ENCODE assay signal across 10 cellular contexts in genomic region chr2:9138507-9139085, GRCh38.
DNase-seq lines count a peak whose midpoint lies in the region; ATAC-seq and TF ChIP-seq lines count a peak whose summit lies in the region.
"Had no signal": no experiment of that assay in that cellular context is flagged by ENCODE, and none has a peak within 500 bp of the region (broad histone marks: within the 10 kb centered on the region; RNA-seq: fewer than 3 reads in every experiment).

No MANE protein-coding gene starts in this region.

- no peaks in the 10 kb centered on the region for H3K36me3 Mint-ChIP-seq in immature natural killer cell
- H3K36me3 Mint-ChIP-seq: activated naive CD4-positive, alpha-beta T cell treated with anti-CD3 and anti-CD28 coated beads, Interleukin-2, amount 50 U/mL, for 24 hours had no signal

- H3K4me3 ChIP-seq in HL-60 (replicated peaks; ENCODE audit: insufficient read depth, low read length) (no peak overlapping the region), neural cell (ENCODE audit: low read length) (no peak overlapping the region)
- H3K4me3 ChIP-seq: psoas muscle had no signal

- H3F3A ChIP-seq in neural cell (ENCODE audit: insufficient read depth, low read length, poor library complexity, severe bottlenecking): peaks cover 4% of the 10 kb centered on the region

- DNase-seq in ELR (ENCODE audit: low read depth) (peak; percentile 31), HL-60 (ENCODE audit: low read depth in 1 of 2, low spot score in 1 of 2) (no peak), ecto neural progenitor cell (ENCODE audit: low spot score) (peak; percentile 76), immature natural killer cell (no peak), Ammon's horn (ENCODE audit: low spot score) (no peak)
- DNase-seq: NCI-H1092, psoas muscle had no signal

- TF ChIP-seq CTCF in HL-60 (IDR thresholded peaks at IDR 0.05; ENCODE audit: insufficient read depth, low read length): peak; percentile 37
- peak; percentile 54 for TF ChIP-seq CTCF in neural cell (IDR thresholded peaks at IDR 0.05; ENCODE audit: poor library complexity, severe bottlenecking)

- peaks cover 0 to 3% (median 0%) of the 10 kb centered on the region in 6 donors for H3K9me3 Mint-ChIP-seq in immature natural killer cell

- H3K79me2 ChIP-seq in neural cell (replicated peaks; ENCODE audit: insufficient read depth, low read length): no peaks in the 10 kb centered on the region

- H3K4me2 ChIP-seq in neural cell (ENCODE audit: low read length): no peak overlapping the region

- no peaks in the 10 kb centered on the region for H3K9me3 ChIP-seq in neural cell (ENCODE audit: low read length)
- H3K9me3 ChIP-seq: psoas muscle had no signal

- TF ChIP-seq EP300 in neural cell (conservative IDR thresholded peaks at IDR 0.05; ENCODE audit: poor library complexity, severe bottlenecking): no peak

- no peak overlapping the region for H3K9ac ChIP-seq in neural cell (ENCODE audit: low read length)

- H3K27me3 Mint-ChIP-seq in immature natural killer cell (ENCODE audit: low read depth in 3 of 3): peaks cover 3 to 6% (median 6%) of the 10 kb centered on the region in 3 donors

- H3K27ac ChIP-seq in HL-60 (replicated peaks): no peak overlapping the region
- no peak overlapping the region for H3K27ac ChIP-seq in neural cell (ENCODE audit: low read length)
- H3K27ac ChIP-seq: psoas muscle had no signal

- no peak overlapping the region for H2AFZ ChIP-seq in neural cell (ENCODE audit: low read depth, low read length)

- H3K27me3 ChIP-seq in HL-60 (ENCODE audit: insufficient read depth, poor library complexity, severe bottlenecking) (peaks cover 3% of the 10 kb centered on the region), neural cell (ENCODE audit: insufficient read depth, low read depth, low read length) (peaks cover 3% of the 10 kb centered on the region)

- no peak overlapping the region for H3K27ac Mint-ChIP-seq in immature natural killer cell
- H3K27ac Mint-ChIP-seq: activated naive CD4-positive, alpha-beta T cell treated with anti-CD3 and anti-CD28 coated beads, Interleukin-2, amount 50 U/mL, for 24 hours had no signal

- H3K36me3 ChIP-seq in neural cell (ENCODE audit: insufficient read depth, low read length): no peaks in the 10 kb centered on the region

- H3K4me1 Mint-ChIP-seq in immature natural killer cell: peaks cover 0 to 2% of the 10 kb centered on the region in 2 donors
- H3K4me1 Mint-ChIP-seq: activated naive CD4-positive, alpha-beta T cell treated with anti-CD3 and anti-CD28 coated beads, Interleukin-2, amount 50 U/mL, for 24 hours had no signal

- H3K9me2 ChIP-seq in neural cell (ENCODE audit: insufficient read depth, low read length): no peaks in the 10 kb centered on the region

- H3K4me3 Mint-ChIP-seq in immature natural killer cell: no peak overlapping the region
- H3K4me3 Mint-ChIP-seq: activated naive CD4-positive, alpha-beta T cell treated with anti-CD3 and anti-CD28 coated beads, Interleukin-2, amount 50 U/mL, for 24 hours had no signal

- no peak for ATAC-seq in GM18861 (IDR thresholded peaks at IDR 0.05; ENCODE audit: unreplicated experiment)
- ATAC-seq: psoas muscle had no signal

- no peaks in the 10 kb centered on the region for H4K20me1 ChIP-seq in neural cell (ENCODE audit: insufficient read depth)

- peak; percentile 24 for TF ChIP-seq RAD21 in neural cell (conservative IDR thresholded peaks at IDR 0.05)

TF ChIP-seq in neural cell, 6 proteins besides CTCF, POLR2A, EP300 and RAD21:
- TF ChIP-seq SMC3 (conservative IDR thresholded peaks at IDR 0.05; ENCODE audit: poor library complexity) (peak; percentile 22), MXI1 (conservative IDR thresholded peaks at IDR 0.05; ENCODE audit: poor library complexity, severe bottlenecking) (no peak)

Comparison
In these comparisons a context has a peak if more than half of its experiments do, and no peak if none do; other contexts are left out.
1. DNase-seq: peak in ELR (single experiment) and ecto neural progenitor cell (single experiment); none in HL-60 (0 of 2), immature natural killer cell (0 of 3) and Ammon's horn (single experiment).